8 cellular contexts compared by ENCODE assay signal in the genomic region with DNA sequence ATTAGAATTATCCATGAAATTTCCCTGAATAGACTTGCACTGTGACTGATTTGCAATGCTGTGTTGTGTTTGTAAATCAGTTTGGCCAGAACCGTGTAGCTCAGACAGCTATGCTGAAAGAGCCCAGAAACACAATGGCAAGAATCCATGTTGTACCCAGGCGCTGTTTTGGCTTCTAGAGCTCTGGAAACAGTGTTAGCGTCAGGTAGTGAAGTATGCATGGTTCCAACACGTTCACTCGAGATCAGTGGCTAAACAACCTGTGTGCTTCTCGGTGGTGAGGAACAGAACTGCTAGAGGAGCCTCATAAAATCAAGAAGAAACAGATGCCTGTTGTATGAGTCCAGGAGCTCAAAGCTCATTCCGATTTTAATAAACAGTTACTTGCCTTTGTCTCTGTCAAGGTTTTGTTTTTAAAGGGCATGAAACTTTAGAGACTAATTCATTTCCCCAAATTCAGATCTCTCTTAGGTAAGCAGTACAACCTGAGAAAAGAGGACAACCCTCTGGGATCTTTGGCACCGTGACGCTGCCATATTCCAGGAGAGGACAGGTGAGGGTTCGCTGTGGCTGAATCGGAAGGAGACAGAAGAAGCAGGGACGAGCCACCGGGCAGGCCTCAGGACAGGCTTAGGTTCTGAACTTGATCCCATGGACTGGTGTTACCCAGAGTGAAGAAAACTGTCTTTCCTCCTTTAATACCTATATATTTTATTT. TPM values are rescaled to one million over a fixed set of nuclear protein-coding genes. Genes with fewer than 3 reads are reported as not detected.
DNase-seq lines count a peak whose midpoint lies in the region; ATAC-seq and TF ChIP-seq lines count a peak whose summit lies in the region.

No MANE protein-coding gene starts in this region.

- ATAC-seq in GM19455 (IDR thresholded peaks at IDR 0.05; ENCODE audit: unreplicated experiment) (no peak), esophagus mucosa (no peak)

- H3K27me3 Mint-ChIP-seq in brain, result no peaks in the 10 kb centered on the region

- H3K36me3 ChIP-seq in MG63 (peaks cover 12% of the 10 kb centered on the region), neural cell (ENCODE audit: insufficient read depth, low read length) (no peaks in the 10 kb centered on the region)

- H4K20me1 ChIP-seq in neural cell (ENCODE audit: insufficient read depth), result no peaks in the 10 kb centered on the region

- H3K4me3 ChIP-seq in MG63 (peak overlapping the region; percentile 74), neural cell (ENCODE audit: low read length) (peak overlapping the region; percentile 41)

- peak overlapping the region; percentile 48 to 82 (median 70) for H3K27ac Mint-ChIP-seq in brain

- H3K9me2 ChIP-seq in neural cell (ENCODE audit: insufficient read depth, low read length), result no peaks in the 10 kb centered on the region

- peaks cover 18% of the 10 kb centered on the region for H3K4me1 Mint-ChIP-seq in brain

- peak; percentile 31 for DNase-seq in G401 (ENCODE audit: low spot score)
- DNase-seq in MG63, result no peak
- no peak for DNase-seq in germinal center (ENCODE audit: low spot score)
- no peak for DNase-seq in LoVo (ENCODE audit: low spot score)

- H3K9ac ChIP-seq in neural cell (ENCODE audit: low read length), result no peak overlapping the region

- no peaks in the 10 kb centered on the region for H3K9me3 Mint-ChIP-seq in brain

- no peaks in the 10 kb centered on the region for H3F3A ChIP-seq in neural cell (ENCODE audit: insufficient read depth, low read length, poor library complexity, severe bottlenecking)

- H3K27me3 ChIP-seq in MG63 (no peaks in the 10 kb centered on the region), neural cell (ENCODE audit: insufficient read depth, low read depth, low read length) (no peaks in the 10 kb centered on the region)

- in situ Hi-C loops in G401 (cut with HindIII; ENCODE audit: low sequenced_read_pairs), result no loop called here

- peaks cover 4% of the 10 kb centered on the region for H3K36me3 Mint-ChIP-seq in brain

- no peaks in the 10 kb centered on the region for H3K79me2 ChIP-seq in neural cell (replicated peaks; ENCODE audit: insufficient read depth, low read length)

- TF ChIP-seq EP300 in neural cell (conservative IDR thresholded peaks at IDR 0.05; ENCODE audit: poor library complexity, severe bottlenecking), result no peak

- H3K4me3 Mint-ChIP-seq in brain, result peak overlapping the region; percentile 67 to 85 (median 79)

- no peak overlapping the region for H2AFZ ChIP-seq in neural cell (ENCODE audit: low read depth, low read length)

- TF ChIP-seq RAD21 in neural cell (conservative IDR thresholded peaks at IDR 0.05), result no peak

- H3K27ac ChIP-seq in neural cell (ENCODE audit: low read length), result no peak overlapping the region

- no peaks in the 10 kb centered on the region for H3K9me3 ChIP-seq in MG63
- no peaks in the 10 kb centered on the region for H3K9me3 ChIP-seq in neural cell (ENCODE audit: low read length)

- H3K4me2 ChIP-seq in neural cell (ENCODE audit: low read length), result no peak overlapping the region

- TF ChIP-seq CTCF in brain (conservative IDR thresholded peaks at IDR 0.05) (no peak), neural cell (IDR thresholded peaks at IDR 0.05; ENCODE audit: poor library complexity, severe bottlenecking) (no peak)

TF ChIP-seq in neural cell, 6 proteins besides CTCF, POLR2A, EP300 and RAD21:
- TF ChIP-seq, protein P1, sequence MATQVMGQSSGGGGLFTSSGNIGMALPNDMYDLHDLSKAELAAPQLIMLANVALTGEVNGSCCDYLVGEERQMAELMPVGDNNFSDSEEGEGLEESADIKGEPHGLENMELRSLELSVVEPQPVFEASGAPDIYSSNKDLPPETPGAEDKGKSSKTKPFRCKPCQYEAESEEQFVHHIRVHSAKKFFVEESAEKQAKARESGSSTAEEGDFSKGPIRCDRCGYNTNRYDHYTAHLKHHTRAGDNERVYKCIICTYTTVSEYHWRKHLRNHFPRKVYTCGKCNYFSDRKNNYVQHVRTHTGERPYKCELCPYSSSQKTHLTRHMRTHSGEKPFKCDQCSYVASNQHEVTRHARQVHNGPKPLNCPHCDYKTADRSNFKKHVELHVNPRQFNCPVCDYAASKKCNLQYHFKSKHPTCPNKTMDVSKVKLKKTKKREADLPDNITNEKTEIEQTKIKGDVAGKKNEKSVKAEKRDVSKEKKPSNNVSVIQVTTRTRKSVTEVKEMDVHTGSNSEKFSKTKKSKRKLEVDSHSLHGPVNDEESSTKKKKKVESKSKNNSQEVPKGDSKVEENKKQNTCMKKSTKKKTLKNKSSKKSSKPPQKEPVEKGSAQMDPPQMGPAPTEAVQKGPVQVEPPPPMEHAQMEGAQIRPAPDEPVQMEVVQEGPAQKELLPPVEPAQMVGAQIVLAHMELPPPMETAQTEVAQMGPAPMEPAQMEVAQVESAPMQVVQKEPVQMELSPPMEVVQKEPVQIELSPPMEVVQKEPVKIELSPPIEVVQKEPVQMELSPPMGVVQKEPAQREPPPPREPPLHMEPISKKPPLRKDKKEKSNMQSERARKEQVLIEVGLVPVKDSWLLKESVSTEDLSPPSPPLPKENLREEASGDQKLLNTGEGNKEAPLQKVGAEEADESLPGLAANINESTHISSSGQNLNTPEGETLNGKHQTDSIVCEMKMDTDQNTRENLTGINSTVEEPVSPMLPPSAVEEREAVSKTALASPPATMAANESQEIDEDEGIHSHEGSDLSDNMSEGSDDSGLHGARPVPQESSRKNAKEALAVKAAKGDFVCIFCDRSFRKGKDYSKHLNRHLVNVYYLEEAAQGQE (IDR thresholded peaks at IDR 0.05; ENCODE audit: borderline replicate concordance), result no peak
- TF ChIP-seq EZH2 (IDR thresholded peaks at IDR 0.05; ENCODE audit: borderline replicate concordance, insufficient read depth, low read length, poor library complexity, severe bottlenecking) (no peak), POLR2AphosphoS5 (IDR thresholded peaks at IDR 0.05) (no peak), MXI1 (conservative IDR thresholded peaks at IDR 0.05; ENCODE audit: poor library complexity, severe bottlenecking) (no peak)

RNA-seq across cellular contexts. Expression of a gene that starts 43.6 kb away (rescaled TPM):
- total RNA-seq in G401 (2014; rRNA removed; shearing (Covaris generic)), result 40.5 and 67.1 TPM in 2 replicates
- 51.6 and 113 TPM in 2 replicates for total RNA-seq in MG63 (2014; rRNA removed; shearing (Covaris generic); ENCODE audit: low replicate concordance)
- polyA plus RNA-seq in brain (ENCODE audit: insufficient read depth, low read depth, low replicate concordance) (64.6 TPM), neural cell (20.4 and 23.4 TPM in 2 replicates)
- polyA minus RNA-seq in neural cell, result 31.2 and 37.6 TPM in 2 replicates
- total RNA-seq in esophagus mucosa, result 60.8 TPM
